ENCODE assay signal across 8 cellular contexts in genomic region chr14:102786758-102787157, GRCh38. TPM values are rescaled to one million over a fixed set of nuclear protein-coding genes. Genes with fewer than 3 reads are reported as not detected.
DNase-seq lines count a peak whose midpoint lies in the region; ATAC-seq, FAIRE-seq and TF ChIP-seq lines count a peak whose summit lies in the region.
"Had no signal": no experiment of that assay in that cellular context is flagged by ENCODE, and none has a peak within 500 bp of the region (broad histone marks: within the 10 kb centered on the region; RNA-seq: fewer than 3 reads in every experiment).

No MANE protein-coding gene starts in this region.

- ATAC-seq in CD4-positive, alpha-beta T cell (ENCODE audit: poor library complexity) = no peak
- ATAC-seq in HG02840 (IDR thresholded peaks at IDR 0.05; ENCODE audit: low FRiP score, unreplicated experiment) = no peak

- no peak for TF ChIP-seq CTCF in CD4-positive, alpha-beta T cell (IDR thresholded peaks at IDR 0.05)

- no peaks in the 10 kb centered on the region for H3K9me3 Mint-ChIP-seq in CD4-positive, alpha-beta T cell
- peaks cover 8% of the 10 kb centered on the region for H3K9me3 Mint-ChIP-seq in activated CD4-positive, alpha-beta memory T cell treated with anti-CD3 and anti-CD28 coated beads, Interleukin-2, amount 10 ng/mL, durations not matched to agents 7 days and 5 days

- H3K27ac ChIP-seq in CD4-positive, alpha-beta T cell (ENCODE audit: low read depth, low read length) = no peak overlapping the region

- peak; percentile 71 for FAIRE-seq in GM12891 (lab: Jason Lieb, UNC)

- POLR2A ChIA-PET in CD4-positive, alpha-beta T cell (lab: Charles Lee) = no interaction called here
- POLR2A ChIA-PET in activated CD4-positive, alpha-beta memory T cell treated with anti-CD3 and anti-CD28 coated beads, Interleukin-2, amount 10 ng/mL, durations not matched to agents 7 days and 5 days (lab: Charles Lee) = interaction anchor here (1.2 kb wide), 1 partner anchor 11 kb away, joined by 3 read pairs; no protein-coding TSS in a partner anchor

- TF ChIP-seq POLR2A in GM12891 (IDR thresholded peaks at IDR 0.05; ENCODE audit: low read depth, low read length) = no peak

- H3K27ac Mint-ChIP-seq in CD4-positive, alpha-beta T cell = no peak overlapping the region
- peak overlapping the region; percentile 48 for H3K27ac Mint-ChIP-seq in activated CD4-positive, alpha-beta memory T cell treated with anti-CD3 and anti-CD28 coated beads, Interleukin-2, amount 10 ng/mL, durations not matched to agents 7 days and 5 days

- CTCF ChIA-PET in CD4-positive, alpha-beta T cell (lab: Charles Lee) = no interaction called here
- CTCF ChIA-PET in activated CD4-positive, alpha-beta memory T cell treated with anti-CD3 and anti-CD28 coated beads, Interleukin-2, amount 10 ng/mL, durations not matched to agents 7 days and 5 days (lab: Charles Lee) = no interaction called here

- no peak for DNase-seq in CD4-positive, alpha-beta T cell
- no peak for DNase-seq in GM12891 (ENCODE audit: insufficient read length, low spot score)
- DNase-seq in activated CD4-positive, alpha-beta memory T cell treated with anti-CD3 and anti-CD28 coated beads, Interleukin-2, amount 10 ng/mL, durations not matched to agents 7 days and 5 days = peak; percentile 35
- DNase-seq in glomerular visceral epithelial cell (ENCODE audit: extremely low spot score) = peak; percentile 25
- DNase-seq in Kasumi-1 (lab: John Stamatoyannopoulos, UW) = no peak
- DNase-seq in NCI-H446 treated with DMSO at 0.1 percent for 48 hours (lab: John Stamatoyannopoulos, UW) = no peak
- DNase-seq: NCI-H1048 had no signal

- no peaks in the 10 kb centered on the region for H3K27me3 Mint-ChIP-seq in CD4-positive, alpha-beta T cell
- no peaks in the 10 kb centered on the region for H3K27me3 Mint-ChIP-seq in activated CD4-positive, alpha-beta memory T cell treated with anti-CD3 and anti-CD28 coated beads, Interleukin-2, amount 10 ng/mL, durations not matched to agents 7 days and 5 days

- H3K4me1 Mint-ChIP-seq in CD4-positive, alpha-beta T cell (ENCODE audit: low read depth) = peaks cover 77% of the 10 kb centered on the region
- peaks cover 68% of the 10 kb centered on the region for H3K4me1 Mint-ChIP-seq in activated CD4-positive, alpha-beta memory T cell treated with anti-CD3 and anti-CD28 coated beads, Interleukin-2, amount 10 ng/mL, durations not matched to agents 7 days and 5 days

- intact Hi-C loops in CD4-positive, alpha-beta T cell (cut with DNase I, micrococcal nuclease) = no loop called here

- peak overlapping the region; percentile 43 for H3K4me3 Mint-ChIP-seq in CD4-positive, alpha-beta T cell
- no peak overlapping the region for H3K4me3 Mint-ChIP-seq in activated CD4-positive, alpha-beta memory T cell treated with anti-CD3 and anti-CD28 coated beads, Interleukin-2, amount 10 ng/mL, durations not matched to agents 7 days and 5 days

- H3K9me3 ChIP-seq in CD4-positive, alpha-beta T cell (ENCODE audit: control insufficient read depth, low read length) = no peaks in the 10 kb centered on the region

- peaks cover 28% of the 10 kb centered on the region for H3K36me3 Mint-ChIP-seq in CD4-positive, alpha-beta T cell (ENCODE audit: low read depth)
- peaks cover 28% of the 10 kb centered on the region for H3K36me3 Mint-ChIP-seq in activated CD4-positive, alpha-beta memory T cell treated with anti-CD3 and anti-CD28 coated beads, Interleukin-2, amount 10 ng/mL, durations not matched to agents 7 days and 5 days (ENCODE audit: low read depth)

- H3K27me3 ChIP-seq in CD4-positive, alpha-beta T cell (ENCODE audit: control insufficient read depth, insufficient read depth, low read length) = no peaks in the 10 kb centered on the region

TF ChIP-seq in GM12891, 5 proteins besides CTCF, POLR2A, EP300 and RAD21:
- TF ChIP-seq SPI1 (IDR thresholded peaks at IDR 0.05; ENCODE audit: low read depth, low read length) = peak; percentile 37; the same call in 1 of the 2 replicates
- TF ChIP-seq POU2F2 (IDR thresholded peaks at IDR 0.05; ENCODE audit: low read depth, low read length) = no peak
TF ChIP-seq in GM12891: peak in this region for 1.

RNA-seq across cellular contexts. Expression of gene TRAF3, which starts 9.5 kb away (rescaled TPM):
- 10 to 100 TPM; 27.1 to 32.4 TPM for total RNA-seq in CD4-positive, alpha-beta T cell
- polyA plus RNA-seq in GM12891 (2012; ENCODE audit: low read depth, missing spikeins) = 49.2 TPM
- 10 to 100 TPM; 37.4 to 38.9 TPM for total RNA-seq in activated CD4-positive, alpha-beta memory T cell treated with anti-CD3 and anti-CD28 coated beads, Interleukin-2, amount 10 ng/mL, durations not matched to agents 7 days and 5 days

Comparison
In these comparisons a context has a peak if more than half of its experiments do, and no peak if none do; other contexts are left out.
1. DNase-seq: peak in activated CD4-positive, alpha-beta memory T cell treated with anti-CD3 and anti-CD28 coated beads, Interleukin-2, amount 10 ng/mL, durations not matched to agents 7 days and 5 days (single experiment) and glomerular visceral epithelial cell (single experiment); none in CD4-positive, alpha-beta T cell (0 of 10), GM12891 (single experiment), Kasumi-1 (0 of 2) and NCI-H446 treated with DMSO at 0.1 percent for 48 hours (single experiment).